Comparison of ENCODE assay signal across 26 cellular contexts in the genomic region with DNA sequence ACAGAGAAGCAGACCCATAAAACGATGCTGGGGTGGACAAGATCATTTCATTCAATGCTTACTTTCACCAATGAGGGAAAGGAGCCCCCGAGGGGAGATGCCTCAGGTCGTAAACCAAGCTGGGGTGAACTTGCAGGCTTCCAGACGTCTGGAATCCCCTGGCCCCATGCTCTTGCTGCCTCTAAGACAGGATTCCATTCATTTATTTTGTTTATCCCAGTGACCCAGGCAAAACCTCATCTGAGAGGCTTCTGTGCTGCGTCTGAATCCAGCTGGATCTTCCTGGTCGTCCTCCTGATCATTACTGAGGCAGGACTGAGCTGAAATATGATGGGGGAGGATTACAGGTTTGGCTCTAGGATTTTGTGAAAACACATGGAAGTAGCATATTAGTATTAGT.
DNase-seq lines count a peak whose midpoint lies in the region; FAIRE-seq and TF ChIP-seq lines count a peak whose summit lies in the region.
"Had no signal": no experiment of that assay in that cellular context is flagged by ENCODE, and none has a peak within 500 bp of the region (broad histone marks: within the 10 kb centered on the region; RNA-seq: fewer than 3 reads in every experiment).

No MANE protein-coding gene starts in this region.

- H3K79me1 ChIP-seq in H9 (ENCODE audit: insufficient read depth, low read depth, low read length, poor library complexity, severe bottlenecking) (no peaks in the 10 kb centered on the region), mesendoderm (ENCODE audit: low read length) (no peaks in the 10 kb centered on the region)

- H3K4ac ChIP-seq in H9 (ENCODE audit: low read depth, low read length) (no peak overlapping the region), mesendoderm (ENCODE audit: low read depth, low read length) (no peak overlapping the region)

- H3K4me3 Mint-ChIP-seq in H9 (no peak overlapping the region), astrocyte (ENCODE audit: unreplicated experiment) (no peak overlapping the region)
- H3K4me3 Mint-ChIP-seq: CD4-positive, alpha-beta memory T cell had no signal

- H3K36me3 Mint-ChIP-seq in H9 (ENCODE audit: insufficient read depth in 1 of 3, low read depth in 3 of 3) (peaks cover 0 to 2% (median 2%) of the 10 kb centered on the region in 3 experiments; a peak in 2 of 7 replicates), astrocyte (ENCODE audit: low read depth, unreplicated experiment) (peaks cover 7% of the 10 kb centered on the region)
- H3K36me3 Mint-ChIP-seq: CD4-positive, alpha-beta memory T cell had no signal

- H3K27ac ChIP-seq in H9 (ENCODE audit: insufficient read length, low read depth, low read length) = no peak overlapping the region
- H3K27ac ChIP-seq in astrocyte (ENCODE audit: low read depth, low read length) = no peak overlapping the region
- no peak overlapping the region for H3K27ac ChIP-seq in mesendoderm (ENCODE audit: low read depth, low read length)
- no peak overlapping the region for H3K27ac ChIP-seq in ascending aorta
- H3K27ac ChIP-seq: A549, HL-60, SK-N-MC had no signal

- H4K8ac ChIP-seq in H9 (replicated peaks; ENCODE audit: insufficient read length, low read depth, low read length) (no peak overlapping the region), mesendoderm (ENCODE audit: low read depth, low read length) (no peak overlapping the region)

- no peak overlapping the region for H2BK20ac ChIP-seq in H9 (ENCODE audit: low read depth, low read length, poor library complexity, severe bottlenecking)

- H3K27ac Mint-ChIP-seq in H9 (peak overlapping the region; percentile 5 to 43 (median 30); a peak in 3 of 7 replicates), astrocyte (ENCODE audit: unreplicated experiment) (no peak overlapping the region)
- H3K27ac Mint-ChIP-seq: CD4-positive, alpha-beta memory T cell had no signal

- H2AFZ ChIP-seq in H9 (ENCODE audit: low read length) (no peak overlapping the region), astrocyte (ENCODE audit: low read depth, low read length) (no peak overlapping the region)

- H3K27me3 Mint-ChIP-seq in H9 (ENCODE audit: low read depth) (no peaks in the 10 kb centered on the region), astrocyte (ENCODE audit: low read depth, unreplicated experiment) (no peaks in the 10 kb centered on the region)
- H3K27me3 Mint-ChIP-seq: CD4-positive, alpha-beta memory T cell had no signal

- H4K91ac ChIP-seq in H9 (ENCODE audit: insufficient read length, low read depth, low read length) = no peak overlapping the region

- TF ChIP-seq CTCF in H9 (conservative IDR thresholded peaks at IDR 0.05) (no peak), astrocyte (IDR thresholded peaks at IDR 0.05; ENCODE audit: insufficient read depth, low read depth, low read length) (no peak), GM10266 (IDR thresholded peaks at IDR 0.05; ENCODE audit: control insufficient read depth, insufficient read depth, low read depth, missing control alignments) (no peak), ascending aorta (IDR thresholded peaks at IDR 0.05) (no peak)

- in situ Hi-C loops in HAP-1 (cut with MboI; ENCODE audit: low sequenced_read_pairs) = loop anchor here (10.0 kb wide), 1 partner anchor 214 kb away; no protein-coding TSS in a partner anchor

- H3K79me2 ChIP-seq in H9 (ENCODE audit: insufficient read depth, low read length) (no peaks in the 10 kb centered on the region), astrocyte (ENCODE audit: insufficient read depth, low read length) (no peaks in the 10 kb centered on the region), mesendoderm (ENCODE audit: control insufficient read depth, insufficient read depth, low read length) (no peaks in the 10 kb centered on the region)

- H3T11ph ChIP-seq in H9 (ENCODE audit: low read length) = no peak overlapping the region

- H3K36me3 ChIP-seq in astrocyte (ENCODE audit: insufficient read depth, low read length) (peaks cover under 1% of the 10 kb centered on the region), mesendoderm (ENCODE audit: control insufficient read depth, insufficient read depth, low read length) (no peaks in the 10 kb centered on the region), HAP-1 (replicated peaks) (no peaks in the 10 kb centered on the region), ascending aorta (no peaks in the 10 kb centered on the region)

- no CpG with 5 or more reads among the region's 6 CpGs for WGBS in H9 (ENCODE audit: extremely low coverage, insufficient read length, low lambda C conversion rate)
- no CpG with 5 or more reads among the region's 6 CpGs for WGBS in mesendoderm (ENCODE audit: extremely low coverage, insufficient coverage, low lambda C conversion rate)

- no peaks in the 10 kb centered on the region for H3K23me2 ChIP-seq in H9 (ENCODE audit: insufficient read length, low read depth, low read length, poor library complexity, severe bottlenecking)

- H3K4me1 ChIP-seq in H9 (ENCODE audit: insufficient read depth, low read length) (peaks cover 7% of the 10 kb centered on the region; the same call in 1 of the 2 replicates), astrocyte (ENCODE audit: insufficient read depth, low read length) (peaks cover 7% of the 10 kb centered on the region), mesendoderm (ENCODE audit: control insufficient read depth, low read depth, low read length) (no peaks in the 10 kb centered on the region), HAP-1 (peaks cover 19% of the 10 kb centered on the region), ascending aorta (no peaks in the 10 kb centered on the region)

- H2BK5ac ChIP-seq in H9 (ENCODE audit: insufficient read length, low read length) (no peak overlapping the region), mesendoderm (ENCODE audit: low read length) (no peak overlapping the region)

- no peak for FAIRE-seq in astrocyte (lab: Jason Lieb, UNC)
- FAIRE-seq: A549 had no signal

- H3K18ac ChIP-seq in H9 (ENCODE audit: insufficient read length, low read depth, low read length) = no peak overlapping the region
- H3K18ac ChIP-seq in mesendoderm (ENCODE audit: low read length) = peak overlapping the region; percentile 85

- no peak overlapping the region for H2BK15ac ChIP-seq in H9 (ENCODE audit: low read depth, low read length)
- H2BK15ac ChIP-seq in mesendoderm (replicated peaks; ENCODE audit: low read depth) = no peak overlapping the region

- no peak overlapping the region for H3K4me3 ChIP-seq in astrocyte (ENCODE audit: insufficient read depth, low read depth, low read length)
- no peak overlapping the region for H3K4me3 ChIP-seq in mesendoderm (ENCODE audit: low read length)
- H3K4me3 ChIP-seq in HAP-1 = no peak overlapping the region
- H3K4me3 ChIP-seq in ascending aorta = no peak overlapping the region
- H3K4me3 ChIP-seq: A549, SK-N-MC had no signal

- H3K14ac ChIP-seq in H9 (ENCODE audit: insufficient read depth, low read length) = no peak overlapping the region

- no peak overlapping the region for H3K4me2 ChIP-seq in H9 (ENCODE audit: insufficient read depth, insufficient read length, low read length)
- H3K4me2 ChIP-seq in astrocyte (ENCODE audit: low read length) = peak overlapping the region; percentile 71
- no peak overlapping the region for H3K4me2 ChIP-seq in mesendoderm (ENCODE audit: low read length)
- H3K4me2 ChIP-seq: A549 had no signal

- no peaks in the 10 kb centered on the region for H3K27me3 ChIP-seq in H9 (ENCODE audit: insufficient read depth, low read length)
- H3K27me3 ChIP-seq in astrocyte (ENCODE audit: insufficient read depth, low read length) = no peaks in the 10 kb centered on the region
- H3K27me3 ChIP-seq in mesendoderm (ENCODE audit: insufficient read depth, low read length, poor library complexity) = no peaks in the 10 kb centered on the region
- H3K27me3 ChIP-seq in HAP-1 (ENCODE audit: low read depth) = no peaks in the 10 kb centered on the region
- H3K27me3 ChIP-seq in ascending aorta = no peaks in the 10 kb centered on the region

- H3K4me1 Mint-ChIP-seq in H9 = peaks cover 23 to 27% of the 10 kb centered on the region in 2 experiments
- peaks cover 2% of the 10 kb centered on the region for H3K4me1 Mint-ChIP-seq in astrocyte (ENCODE audit: low read depth, unreplicated experiment)
- H3K4me1 Mint-ChIP-seq: CD4-positive, alpha-beta memory T cell had no signal

- H3K56ac ChIP-seq in H9 (ENCODE audit: insufficient read length, low read depth, low read length) (no peak overlapping the region), mesendoderm (ENCODE audit: low read length) (no peak overlapping the region)

- H2BK120ac ChIP-seq in H9 (ENCODE audit: low read depth, low read length, poor library complexity, severe bottlenecking) (no peak overlapping the region), mesendoderm (ENCODE audit: low read depth, low read length) (peak overlapping the region; percentile 82)

- H3K9me3 ChIP-seq in H9 (ENCODE audit: control insufficient read depth, low read depth, low read length) (no peaks in the 10 kb centered on the region), astrocyte (ENCODE audit: insufficient read depth, low read depth, low read length) (no peaks in the 10 kb centered on the region), HAP-1 (no peaks in the 10 kb centered on the region), ascending aorta (no peaks in the 10 kb centered on the region)
- H3K9me3 ChIP-seq: A549 had no signal

- H3K23ac ChIP-seq in H9 (ENCODE audit: insufficient read length, low read depth, low read length) (no peak overlapping the region), mesendoderm (ENCODE audit: low read length) (no peak overlapping the region)

- H2AK5ac ChIP-seq in H9 (ENCODE audit: insufficient read length, low read length) (no peak overlapping the region), mesendoderm (ENCODE audit: low read length) (no peak overlapping the region)

- DNase-seq in H9 (no peak), astrocyte (ENCODE audit: low read depth) (no peak), mesendoderm (peak; percentile 42), GM10266 (ENCODE audit: extremely low spot score) (no peak), HAP-1 (ENCODE audit: low spot score in 2 of 2) (no peak), ascending aorta (ENCODE audit: low spot score in 2 of 2) (no peak), COLO829 (ENCODE audit: low spot score) (no peak)
- DNase-seq: C1 segment of cervical spinal cord; CD4-positive, alpha-beta memory T cell; DMS 273 treated with DMSO at 0.1 percent for 48 hours; DMS79; GOT3; Karpas-422; NCI-H1092; NCI-H1417 treated with DMSO at 0.1 percent for 48 hours; NCI-H1694 treated with DMSO at 0.1 percent for 48 hours; NCI-H2081; NCI-H2171; NCI-H226; NCI-H510A; NCI-H69; RPMI8226; SHP77 had no signal

- H3K9ac ChIP-seq in H9 (ENCODE audit: extremely low read depth, insufficient read length, low read length) (no peak overlapping the region), astrocyte (ENCODE audit: low read length) (no peak overlapping the region), mesendoderm (ENCODE audit: low read length) (no peak overlapping the region)

- H4K20me1 ChIP-seq in H9 (ENCODE audit: control insufficient read depth, insufficient read depth, insufficient read length) = no peaks in the 10 kb centered on the region
- no peaks in the 10 kb centered on the region for H4K20me1 ChIP-seq in astrocyte (ENCODE audit: insufficient read depth, low read length)

- intact Hi-C loops in ascending aorta (cut with DNase I) = no loop called here

- H2BK12ac ChIP-seq in H9 (ENCODE audit: insufficient read length, low read depth, low read length) = no peak overlapping the region

- H4K5ac ChIP-seq in H9 (ENCODE audit: insufficient read length, low read depth, low read length) = no peak overlapping the region
- no peak overlapping the region for H4K5ac ChIP-seq in mesendoderm (ENCODE audit: low read length)

- no peaks in the 10 kb centered on the region; a peak in 3 of 5 replicates for H3K9me3 Mint-ChIP-seq in H9
- H3K9me3 Mint-ChIP-seq in astrocyte (ENCODE audit: unreplicated experiment) = no peaks in the 10 kb centered on the region
- H3K9me3 Mint-ChIP-seq: CD4-positive, alpha-beta memory T cell had no signal
